8 cellular contexts compared by ENCODE assay signal in genomic region chr1:154181944-154182341, GRCh38. TPM values are rescaled to one million over a fixed set of nuclear protein-coding genes. Genes with fewer than 3 reads are reported as not detected.
DNase-seq lines count a peak whose midpoint lies in the region; ATAC-seq and TF ChIP-seq lines count a peak whose summit lies in the region.

No MANE protein-coding gene starts in this region.

- peaks cover 0 to 11% (median 0%) of the 10 kb centered on the region in 3 experiments for H3K36me3 ChIP-seq in naive thymus-derived CD4-positive, alpha-beta T cell (ENCODE audit: control insufficient read depth in 2 of 3, insufficient read depth in 3 of 3, low read length in 3 of 3)

- no peaks in the 10 kb centered on the region for H3K36me3 Mint-ChIP-seq in IgD-negative memory B cell
- peaks cover 0 to 32% (median 4%) of the 10 kb centered on the region in 5 donors for H3K36me3 Mint-ChIP-seq in naive thymus-derived CD4-positive, alpha-beta T cell

- intact Hi-C loops in naive thymus-derived CD4-positive, alpha-beta T cell (cut with micrococcal nuclease): loop anchor here (1.0 to 10.0 kb wide), 9 partner anchors 25 to 510 kb away; partner anchors contain the start of genes UBE2Q1 (in 2 of the 2), HAX1 (in 1 of the 2), ILF2 (in 1 of the 2) and RPS27 (in 1 of the 2)

- H3K27me3 Mint-ChIP-seq in IgD-negative memory B cell: no peaks in the 10 kb centered on the region
- H3K27me3 Mint-ChIP-seq in naive thymus-derived CD4-positive, alpha-beta T cell: peaks cover 0 to 3% (median 0%) of the 10 kb centered on the region in 5 donors

- H3K4me3 Mint-ChIP-seq in IgD-negative memory B cell: peak overlapping the region; percentile 92 to 100 (median 100)
- peak overlapping the region; percentile 98 to 100 (median 100) for H3K4me3 Mint-ChIP-seq in naive thymus-derived CD4-positive, alpha-beta T cell

- ATAC-seq in naive thymus-derived CD4-positive, alpha-beta T cell: no peak
- no peak for ATAC-seq in GM19324 (IDR thresholded peaks at IDR 0.05; ENCODE audit: low FRiP score, unreplicated experiment)

- no peaks in the 10 kb centered on the region for H3K27me3 ChIP-seq in naive thymus-derived CD4-positive, alpha-beta T cell (ENCODE audit: control insufficient read depth in 2 of 2, insufficient read depth in 2 of 2, low read length in 2 of 2)

- peaks cover 37 to 57% of the 10 kb centered on the region in 2 donors for H3K4me1 ChIP-seq in naive thymus-derived CD4-positive, alpha-beta T cell (ENCODE audit: control insufficient read depth in 2 of 2, insufficient read depth in 2 of 2, low read length in 2 of 2)

- peak overlapping the region; percentile 93 to 98 (median 98) for H3K27ac Mint-ChIP-seq in IgD-negative memory B cell
- peak overlapping the region; percentile 98 to 100 (median 99) for H3K27ac Mint-ChIP-seq in naive thymus-derived CD4-positive, alpha-beta T cell

- peak overlapping the region; percentile 99 for H3K4me3 ChIP-seq in AG10803 (ENCODE audit: low read length)
- H3K4me3 ChIP-seq in naive thymus-derived CD4-positive, alpha-beta T cell (ENCODE audit: low read length): peak overlapping the region; percentile 93

- no peak for DNase-seq in AG10803 (ENCODE audit: low read depth)
- DNase-seq in naive thymus-derived CD4-positive, alpha-beta T cell: peak in 3 of 9 donors; percentile 53 to 73 (median 56)
- DNase-seq in caudate nucleus (lab: John Stamatoyannopoulos, UW): no peak
- no peak for DNase-seq in OCI-M1 (lab: John Stamatoyannopoulos, UW)
- no peak for DNase-seq in NCI-H1694 treated with DMSO at 0.1 percent for 48 hours (lab: John Stamatoyannopoulos, UW)

- H3K4me1 Mint-ChIP-seq in IgD-negative memory B cell: peaks cover 43 to 52% (median 45%) of the 10 kb centered on the region in 3 donors
- peaks cover 58 to 63% (median 62%) of the 10 kb centered on the region in 7 donors for H3K4me1 Mint-ChIP-seq in naive thymus-derived CD4-positive, alpha-beta T cell

- POLR2A ChIA-PET in naive thymus-derived CD4-positive, alpha-beta T cell (lab: Charles Lee): interaction anchor here (0.7 to 10.3 kb wide), 9 partner anchors 8 to 400 kb away, joined by 3 to 115 read pairs (median 3); partner anchors contain the start of genes NUP210L, RPS27, TPM3 and UBAP2L

- H3K9me3 Mint-ChIP-seq in IgD-negative memory B cell: no peaks in the 10 kb centered on the region
- peaks cover 0 to 3% (median 0%) of the 10 kb centered on the region in 11 donors for H3K9me3 Mint-ChIP-seq in naive thymus-derived CD4-positive, alpha-beta T cell

- no peaks in the 10 kb centered on the region for H3K9me3 ChIP-seq in naive thymus-derived CD4-positive, alpha-beta T cell (ENCODE audit: control insufficient read depth in 2 of 3, low read length in 3 of 3)

- no peak for TF ChIP-seq CTCF in AG10803 (conservative IDR thresholded peaks at IDR 0.05; ENCODE audit: low read length)

- CTCF ChIA-PET in naive thymus-derived CD4-positive, alpha-beta T cell (lab: Charles Lee): interaction anchor here (0.6 to 1.8 kb wide), 2 partner anchors 24 to 195 kb away, joined by 3 to 7 read pairs; no protein-coding TSS in a partner anchor

- H3K27ac ChIP-seq in cingulate gyrus (ENCODE audit: low read depth, low read length) (peak overlapping the region; percentile 41), caudate nucleus (ENCODE audit: low read depth, low read length) (no peak overlapping the region)
- H3K27ac ChIP-seq in naive thymus-derived CD4-positive, alpha-beta T cell (ENCODE audit: low read depth, low read length): peak overlapping the region; percentile 95

RNA-seq across cellular contexts. Expression of gene TPM3, which starts 10.0 kb away (rescaled TPM):
- polyA plus RNA-seq in IgD-negative memory B cell: 878 TPM
- 100 to 1,000 TPM; 264 to 688 (median 281) TPM for total RNA-seq in naive thymus-derived CD4-positive, alpha-beta T cell
- polyA plus RNA-seq in naive thymus-derived CD4-positive, alpha-beta T cell: 100 to 1,000 TPM; 653 to 718 TPM

RNA-seq across cellular contexts. Expression of gene CFAP141, which starts 24.2 kb away (rescaled TPM):
- polyA plus RNA-seq in IgD-negative memory B cell: not detected
- total RNA-seq in naive thymus-derived CD4-positive, alpha-beta T cell: not detected
- not detected for polyA plus RNA-seq in naive thymus-derived CD4-positive, alpha-beta T cell

RNA-seq across cellular contexts. Expression of gene NUP210L, which starts 27.1 kb away (rescaled TPM):
- polyA plus RNA-seq in IgD-negative memory B cell: not detected
- under 1 TPM in 4 of 5 experiments, not detected in 1; 0.11 to 0.16 (median 0.15) TPM for total RNA-seq in naive thymus-derived CD4-positive, alpha-beta T cell
- not detected for polyA plus RNA-seq in naive thymus-derived CD4-positive, alpha-beta T cell

RNA-seq across cellular contexts. Expression of gene UBAP2L, which starts 38.8 kb away (rescaled TPM):
- polyA plus RNA-seq in IgD-negative memory B cell: 60.6 TPM
- total RNA-seq in naive thymus-derived CD4-positive, alpha-beta T cell: 100 to 1,000 TPM; 183 to 235 (median 189) TPM
- polyA plus RNA-seq in naive thymus-derived CD4-positive, alpha-beta T cell: 10 to 100 TPM; 49.4 to 79.0 TPM
